Comparison of ENCODE assay signal across 8 cellular contexts in genomic region chr10:73246783-73247508, GRCh38. TPM values are rescaled to one million over a fixed set of nuclear protein-coding genes. Genes with fewer than 3 reads are reported as not detected.
DNase-seq lines count a peak whose midpoint lies in the region; ATAC-seq and TF ChIP-seq lines count a peak whose summit lies in the region.

A gene with protein sequence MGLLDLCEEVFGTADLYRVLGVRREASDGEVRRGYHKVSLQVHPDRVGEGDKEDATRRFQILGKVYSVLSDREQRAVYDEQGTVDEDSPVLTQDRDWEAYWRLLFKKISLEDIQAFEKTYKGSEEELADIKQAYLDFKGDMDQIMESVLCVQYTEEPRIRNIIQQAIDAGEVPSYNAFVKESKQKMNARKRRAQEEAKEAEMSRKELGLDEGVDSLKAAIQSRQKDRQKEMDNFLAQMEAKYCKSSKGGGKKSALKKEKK (minus strand): TSS chr10:73247255. CDS start chr10:73247189, 66 bp downstream.

- peaks cover 35 to 74% (median 56%) of the 10 kb centered on the region in 4 donors for H3K4me1 Mint-ChIP-seq in CD4-positive, alpha-beta memory T cell
- H3K4me1 Mint-ChIP-seq in activated CD8-positive, alpha-beta T cell treated with anti-CD3 and anti-CD28 coated beads for 36 hours (ENCODE audit: low read depth) = peaks cover 53% of the 10 kb centered on the region

- peak within 1 kb of the TSS; percentile 53 to 87 for H3K4me3 ChIP-seq in CD4-positive, alpha-beta memory T cell (ENCODE audit: low read length in 2 of 2)
- H3K4me3 ChIP-seq in ectodermal cell (ENCODE audit: insufficient read depth, low read depth, low read length) (peak within 1 kb of the TSS; percentile 95), lung (peak within 1 kb of the TSS; percentile 100)

- H3K27ac Mint-ChIP-seq in CD4-positive, alpha-beta memory T cell = peak within 1 kb of the TSS; percentile 94 to 99 (median 98)
- peak within 1 kb of the TSS; percentile 97 for H3K27ac Mint-ChIP-seq in activated CD8-positive, alpha-beta T cell treated with anti-CD3 and anti-CD28 coated beads for 36 hours

- intact Hi-C loops in CD4-positive, alpha-beta memory T cell (cut with micrococcal nuclease) = loop anchor here (1.0 to 5.0 kb wide), 5 partner anchors 78 to 1580 kb away; partner anchors contain the start of genes ANXA7, ECD, FAM149B1 and KAT6B
- intact Hi-C loops in activated CD8-positive, alpha-beta T cell treated with anti-CD3 and anti-CD28 coated beads for 36 hours (cut with micrococcal nuclease) = loop anchor here (10.0 kb wide), 1 partner anchor 248 kb away; the partner anchor contains the start of gene PPP3CB

- peak within 1 kb of the TSS; percentile 96 to 99 (median 97) for H3K4me3 Mint-ChIP-seq in CD4-positive, alpha-beta memory T cell
- H3K4me3 Mint-ChIP-seq in activated CD8-positive, alpha-beta T cell treated with anti-CD3 and anti-CD28 coated beads for 36 hours = peak within 1 kb of the TSS; percentile 100

- no peaks in the 10 kb centered on the region for H3K27me3 ChIP-seq in CD4-positive, alpha-beta memory T cell (ENCODE audit: insufficient read depth, low read length)
- H3K27me3 ChIP-seq in ectodermal cell (ENCODE audit: control insufficient read depth, insufficient read depth, low read length, poor library complexity, severe bottlenecking) (no peaks in the 10 kb centered on the region), lung (ENCODE audit: control insufficient read depth, insufficient read depth) (no peaks in the 10 kb centered on the region)

- POLR2A ChIA-PET in CD4-positive, alpha-beta memory T cell (lab: Charles Lee; ENCODE audit: partially characterized antibody) = interaction anchor here (0.6 to 2.8 kb wide), 16 partner anchors 9 to 950 kb away, joined by 3 to 15 read pairs (median 5); partner anchors contain the start of genes ANXA7, CFAP70, ECD and FAM149B1
- POLR2A ChIA-PET in activated CD8-positive, alpha-beta T cell treated with anti-CD3 and anti-CD28 coated beads for 36 hours (lab: Charles Lee) = interaction anchor here (0.5 to 3.4 kb wide), 21 partner anchors 9 to 754 kb away, joined by 3 to 22 read pairs (median 4); partner anchors contain the start of genes ANXA7 and CFAP70

- peak; percentile 73 for ATAC-seq in GM19452 (IDR thresholded peaks at IDR 0.05; ENCODE audit: unreplicated experiment)
- peak; percentile 94 for ATAC-seq in activated CD8-positive, alpha-beta T cell treated with anti-CD3 and anti-CD28 coated beads for 36 hours
- peak; percentile 98 for ATAC-seq in lung (ENCODE audit: insufficient read depth, low FRiP score)

- no peak for TF ChIP-seq CTCF in activated CD8-positive, alpha-beta T cell treated with anti-CD3 and anti-CD28 coated beads for 36 hours (IDR thresholded peaks at IDR 0.05)
- no peak for TF ChIP-seq CTCF in lung (IDR thresholded peaks at IDR 0.05; ENCODE audit: control extremely low read depth, extremely low read depth)

- DNase-seq in CD4-positive, alpha-beta memory T cell = peak; percentile 95 to 98 (median 96)
- peak; percentile 100 for DNase-seq in HK-2 (ENCODE audit: unreplicated experiment)
- peak; percentile 78 for DNase-seq in NCI-H82 treated with DMSO at 0.1 percent for 48 hours (lab: John Stamatoyannopoulos, UW; ENCODE audit: unreplicated experiment)
- peak; percentile 98 for DNase-seq in activated CD8-positive, alpha-beta T cell treated with anti-CD3 and anti-CD28 coated beads for 36 hours
- peak; percentile 94 for DNase-seq in lung (ENCODE audit: low spot score)
- DNase-seq in stimulated activated CD4-positive, alpha-beta T cell treated with anti-CD3 and anti-CD28 coated beads, TNF-alpha, amount 100 ng/mL, for 4 hours (ENCODE audit: low read depth in 3 of 3) = peak; percentile 92 to 98 (median 96)

- peaks cover 50% of the 10 kb centered on the region for H3K4me1 ChIP-seq in CD4-positive, alpha-beta memory T cell (ENCODE audit: insufficient read depth, low read length)
- H3K4me1 ChIP-seq in ectodermal cell (ENCODE audit: control insufficient read depth, insufficient read depth, low read length) (peaks cover 19% of the 10 kb centered on the region), lung (ENCODE audit: control insufficient read depth in 2 of 2, insufficient read depth in 2 of 2, low read length in 2 of 2) (peaks cover 4 to 7% of the 10 kb centered on the region in 2 donors)

- peaks cover 25% of the 10 kb centered on the region for H3K36me3 ChIP-seq in CD4-positive, alpha-beta memory T cell (ENCODE audit: insufficient read depth, low read length)
- H3K36me3 ChIP-seq in ectodermal cell (ENCODE audit: control insufficient read depth, insufficient read depth, low read length) (peaks cover 24% of the 10 kb centered on the region), lung (ENCODE audit: control insufficient read depth in 2 of 2, insufficient read depth in 2 of 2, low read length in 2 of 2) (peaks cover 5 to 11% of the 10 kb centered on the region in 2 donors)

- H3K27me3 Mint-ChIP-seq in CD4-positive, alpha-beta memory T cell = no peaks in the 10 kb centered on the region
- H3K27me3 Mint-ChIP-seq in activated CD8-positive, alpha-beta T cell treated with anti-CD3 and anti-CD28 coated beads for 36 hours = no peaks in the 10 kb centered on the region

- H3K9me3 ChIP-seq in CD4-positive, alpha-beta memory T cell (ENCODE audit: control insufficient read depth in 1 of 2, low read length in 2 of 2) = no peaks in the 10 kb centered on the region
- H3K9me3 ChIP-seq in ectodermal cell (ENCODE audit: control insufficient read depth, low read length) = no peaks in the 10 kb centered on the region
- H3K9me3 ChIP-seq in lung (ENCODE audit: control insufficient read depth in 2 of 2, insufficient read depth in 1 of 2, low read length in 1 of 2) = no peaks in the 10 kb centered on the region

- CTCF ChIA-PET in CD4-positive, alpha-beta memory T cell (lab: Charles Lee; ENCODE audit: partially characterized antibody) = interaction anchor here (0.9 to 1.7 kb wide), 3 partner anchors 13 to 248 kb away, joined by 3 to 4 read pairs (median 3); no protein-coding TSS in a partner anchor
- CTCF ChIA-PET in activated CD8-positive, alpha-beta T cell treated with anti-CD3 and anti-CD28 coated beads for 36 hours (lab: Charles Lee) = interaction anchor here (1.1 to 1.8 kb wide), 5 partner anchors 9 to 166 kb away, joined by 3 to 4 read pairs (median 3); partner anchors contain the start of genes ANXA7 and P4HA1

- peak within 1 kb of the TSS; percentile 82 for H3K27ac ChIP-seq in CD4-positive, alpha-beta memory T cell (ENCODE audit: low read depth, low read length)
- H3K27ac ChIP-seq in ectodermal cell (ENCODE audit: insufficient read depth, low read depth, low read length, poor library complexity, severe bottlenecking) (peak within 1 kb of the TSS; percentile 96), lung (ENCODE audit: low read depth in 1 of 2, low read length in 1 of 2) (peak within 1 kb of the TSS; percentile 83 to 97)

- no peaks in the 10 kb centered on the region for H3K9me3 Mint-ChIP-seq in CD4-positive, alpha-beta memory T cell
- no peaks in the 10 kb centered on the region for H3K9me3 Mint-ChIP-seq in activated CD8-positive, alpha-beta T cell treated with anti-CD3 and anti-CD28 coated beads for 36 hours

- WGBS in ectodermal cell, 2 experiments = 0% methylated on average over 73 of the region's 73 CpGs
- WGBS in lung, 2 donors = 0 to 1% methylated on average over 65 to 73 of the region's 73 CpGs

- H3K36me3 Mint-ChIP-seq in CD4-positive, alpha-beta memory T cell = peaks cover 29 to 68% of the 10 kb centered on the region in 2 donors
- peaks cover 84% of the 10 kb centered on the region for H3K36me3 Mint-ChIP-seq in activated CD8-positive, alpha-beta T cell treated with anti-CD3 and anti-CD28 coated beads for 36 hours (ENCODE audit: low read depth)

RNA-seq across cellular contexts. Expression of the gene that starts here (rescaled TPM):
- total RNA-seq in CD4-positive, alpha-beta memory T cell = 10 to 100 TPM; 31.6 to 31.7 TPM
- 10 to 100 TPM; 31.6 to 40.1 TPM for polyA plus RNA-seq in CD4-positive, alpha-beta memory T cell
- 10 to 100 TPM; 40.9 to 42.2 TPM for total RNA-seq in activated CD8-positive, alpha-beta T cell treated with anti-CD3 and anti-CD28 coated beads for 36 hours
- polyA plus RNA-seq in ectodermal cell (2013, experiment 1 of 4) = 51.0 TPM
- 53.8 TPM for polyA plus RNA-seq in ectodermal cell (2013, experiment 2 of 4)
- polyA plus RNA-seq in ectodermal cell (2013, experiment 3 of 4) = 38.1 TPM
- 38.9 TPM for polyA plus RNA-seq in ectodermal cell (2013, experiment 4 of 4)
- 10 to 100 TPM; 12.7 to 21.0 TPM for total RNA-seq in lung
- polyA plus RNA-seq in lung = 10 to 100 TPM in 1 of 2 donors, 1 to 10 TPM in 1; 7.5 to 10.3 TPM

Comparison
In these comparisons a context has a peak if more than half of its experiments do, and no peak if none do; other contexts are left out.
1. Peak in every context shown above with its lines: DNase-seq, ATAC-seq, H3K4me3 ChIP-seq and H3K27ac ChIP-seq.